ENCODE assay signal across 25 cellular contexts in genomic region chr10:68196707-68197106, GRCh38. TPM values are rescaled to one million over a fixed set of nuclear protein-coding genes. Genes with fewer than 3 reads are reported as not detected.
"Had no signal": no experiment of that assay in that cellular context is flagged by ENCODE, and none has a peak within 500 bp of the region (broad histone marks: within the 10 kb centered on the region; RNA-seq: fewer than 3 reads in every experiment).

No MANE protein-coding gene starts in this region.

- DNase-seq: IMR-90, Karpas-422, KG1, MG63, NCI-H1092, NCI-H1105 treated with DMSO at 0.1 percent for 48 hours, NCI-H1417 treated with DMSO at 0.1 percent for 48 hours, NCI-H146, NCI-H1694 treated with DMSO at 0.1 percent for 48 hours, NCI-H1930, NCI-H2081 treated with DMSO at 0.1 percent for 48 hours, NCI-H2171, NCI-H226, NCI-H446 treated with DMSO at 0.1 percent for 48 hours, NCI-H510A treated with DMSO at 0.1 percent for 48 hours, NCI-H526, NCI-H748 treated with DMSO at 0.1 percent for 48 hours, Right ventricle myocardium superior, RPMI8226, SIG-M5, SW 1271, T-cell had no signal

- H3K4me1 ChIP-seq: SJSA1 had no signal

- H3K36me3 ChIP-seq: SJSA1 had no signal

- H3K9me3 ChIP-seq: MG63, SJSA1 had no signal

- H3K27me3 ChIP-seq: MG63, SJSA1 had no signal

- H3K4me3 ChIP-seq: MG63, SJSA1, SK-N-MC had no signal

- H3K27ac ChIP-seq: SJSA1, SK-N-MC had no signal

RNA-seq across cellular contexts. Expression of gene ATOH7, which starts 35.2 kb away (rescaled TPM):
- total RNA-seq: HT-29, IMR-90, Right ventricle myocardium superior, SJSA1, T-cell had no signal
